ENCODE assay signal across 2 cellular contexts in genomic region chr9:69018688-69019087, GRCh38.
TF ChIP-seq lines count a peak whose summit lies in the region.

No MANE protein-coding gene starts in this region.

TF ChIP-seq in GM12891, 5 proteins besides CTCF, POLR2A, EP300 and RAD21 (continued from another document):
- TF ChIP-seq SPI1 (IDR thresholded peaks at IDR 0.05; ENCODE audit: low read depth, low read length) (no peak), POU2F2 (IDR thresholded peaks at IDR 0.05; ENCODE audit: low read depth, low read length) (no peak)
TF ChIP-seq in GM12891: peak in this region for 0.

TF ChIP-seq in GM12878, 131 proteins besides CTCF, POLR2A, EP300 and RAD21 (continued from another document):
- TF ChIP-seq, protein P1, sequence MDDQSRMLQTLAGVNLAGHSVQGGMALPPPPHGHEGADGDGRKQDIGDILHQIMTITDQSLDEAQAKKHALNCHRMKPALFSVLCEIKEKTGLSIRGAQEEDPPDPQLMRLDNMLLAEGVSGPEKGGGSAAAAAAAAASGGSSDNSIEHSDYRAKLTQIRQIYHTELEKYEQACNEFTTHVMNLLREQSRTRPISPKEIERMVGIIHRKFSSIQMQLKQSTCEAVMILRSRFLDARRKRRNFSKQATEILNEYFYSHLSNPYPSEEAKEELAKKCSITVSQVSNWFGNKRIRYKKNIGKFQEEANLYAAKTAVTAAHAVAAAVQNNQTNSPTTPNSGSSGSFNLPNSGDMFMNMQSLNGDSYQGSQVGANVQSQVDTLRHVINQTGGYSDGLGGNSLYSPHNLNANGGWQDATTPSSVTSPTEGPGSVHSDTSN (IDR thresholded peaks at IDR 0.05; ENCODE audit: insufficient replicate concordance, low read depth, low read length), result no peak
- TF ChIP-seq USF1 (IDR thresholded peaks at IDR 0.05; ENCODE audit: borderline replicate concordance, extremely low read length, insufficient read depth, low read depth, low read length) (no peak), TCF7 (IDR thresholded peaks at IDR 0.05; ENCODE audit: borderline replicate concordance) (no peak), NR2F1 (conservative IDR thresholded peaks at IDR 0.05) (no peak), FOS (IDR thresholded peaks at IDR 0.05; ENCODE audit: borderline replicate concordance, extremely low read depth, insufficient read length) (no peak), BMI1 (IDR thresholded peaks at IDR 0.05; ENCODE audit: borderline replicate concordance) (no peak), SMAD5 (IDR thresholded peaks at IDR 0.05; ENCODE audit: low read depth) (no peak), HDAC6 (IDR thresholded peaks at IDR 0.05; ENCODE audit: unreplicated experiment) (no peak)
- TF ChIP-seq, protein P2, sequence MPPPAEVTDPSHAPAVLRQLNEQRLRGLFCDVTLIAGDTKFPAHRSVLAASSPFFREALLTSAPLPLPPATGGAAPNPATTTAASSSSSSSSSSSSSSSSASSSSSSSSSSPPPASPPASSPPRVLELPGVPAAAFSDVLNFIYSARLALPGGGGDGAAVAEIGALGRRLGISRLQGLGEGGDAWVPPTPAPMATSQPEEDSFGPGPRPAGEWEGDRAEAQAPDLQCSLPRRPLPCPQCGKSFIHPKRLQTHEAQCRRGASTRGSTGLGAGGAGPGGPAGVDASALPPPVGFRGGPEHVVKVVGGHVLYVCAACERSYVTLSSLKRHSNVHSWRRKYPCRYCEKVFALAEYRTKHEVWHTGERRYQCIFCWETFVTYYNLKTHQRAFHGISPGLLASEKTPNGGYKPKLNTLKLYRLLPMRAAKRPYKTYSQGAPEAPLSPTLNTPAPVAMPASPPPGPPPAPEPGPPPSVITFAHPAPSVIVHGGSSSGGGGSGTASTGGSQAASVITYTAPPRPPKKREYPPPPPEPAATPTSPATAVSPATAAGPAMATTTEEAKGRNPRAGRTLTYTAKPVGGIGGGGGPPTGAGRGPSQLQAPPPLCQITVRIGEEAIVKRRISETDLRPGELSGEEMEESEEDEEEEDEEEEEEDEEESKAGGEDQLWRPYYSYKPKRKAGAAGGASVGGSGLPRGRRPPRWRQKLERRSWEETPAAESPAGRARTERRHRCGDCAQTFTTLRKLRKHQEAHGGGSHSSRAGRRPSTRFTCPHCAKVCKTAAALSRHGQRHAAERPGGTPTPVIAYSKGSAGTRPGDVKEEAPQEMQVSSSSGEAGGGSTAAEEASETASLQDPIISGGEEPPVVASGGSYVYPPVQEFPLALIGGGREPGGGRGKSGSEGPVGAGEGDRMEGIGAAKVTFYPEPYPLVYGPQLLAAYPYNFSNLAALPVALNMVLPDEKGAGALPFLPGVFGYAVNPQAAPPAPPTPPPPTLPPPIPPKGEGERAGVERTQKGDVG (CRISPR knock-in tag; IDR thresholded peaks at IDR 0.05), result no peak
